In genomic region chr17:2482218-2482617, GRCh38 we compare ENCODE assay signal across 14 cellular contexts. TPM values are rescaled to one million over a fixed set of nuclear protein-coding genes. Genes with fewer than 3 reads are reported as not detected.
A peak's percentile ranks its signal among the peaks of the same experiment; 100 is the strongest.
DNase-seq lines count a peak whose midpoint lies in the region; ATAC-seq and TF ChIP-seq lines count a peak whose summit lies in the region.
"Had no signal": no experiment of that assay in that cellular context is flagged by ENCODE, and none has a peak within 500 bp of the region (broad histone marks: within the 10 kb centered on the region; RNA-seq: fewer than 3 reads in every experiment).

No MANE protein-coding gene starts in this region.

- H3K9me3 Mint-ChIP-seq in activated naive CD4-positive, alpha-beta T cell treated with anti-CD3 and anti-CD28 coated beads, Interleukin-2, amount 50 U/mL, for 24 hours = no peaks in the 10 kb centered on the region
- no peaks in the 10 kb centered on the region for H3K9me3 Mint-ChIP-seq in stimulated activated effector memory CD8-positive, alpha-beta T cell treated with anti-CD3 and anti-CD28 coated beads, Interleukin-12 subunit alpha, Interleukin-12 subunit beta, amount 100 ng/mL, for 72 hours
- no peaks in the 10 kb centered on the region for H3K9me3 Mint-ChIP-seq in activated T-helper 1 cell treated with anti-CD3 and anti-CD28 coated beads, Interleukin-12 subunit alpha, Interleukin-12 subunit beta, Interleukin-2, Interleukin-4 antibody, amounts not matched to agents 30 ng/mL and 10 ng/mL and 1 ng/mL, durations not matched to agents 14 hours and 24 hours and 36 hours
- H3K9me3 Mint-ChIP-seq in chondrocyte (ENCODE audit: low read depth) = no peaks in the 10 kb centered on the region

- peaks cover 3% of the 10 kb centered on the region for H3K36me3 Mint-ChIP-seq in activated naive CD4-positive, alpha-beta T cell treated with anti-CD3 and anti-CD28 coated beads, Interleukin-2, amount 50 U/mL, for 24 hours
- H3K36me3 Mint-ChIP-seq in stimulated activated effector memory CD8-positive, alpha-beta T cell treated with anti-CD3 and anti-CD28 coated beads, Interleukin-12 subunit alpha, Interleukin-12 subunit beta, amount 100 ng/mL, for 72 hours = peaks cover 55% of the 10 kb centered on the region
- peaks cover 7% of the 10 kb centered on the region for H3K36me3 Mint-ChIP-seq in activated T-helper 1 cell treated with anti-CD3 and anti-CD28 coated beads, Interleukin-12 subunit alpha, Interleukin-12 subunit beta, Interleukin-2, Interleukin-4 antibody, amounts not matched to agents 30 ng/mL and 10 ng/mL and 1 ng/mL, durations not matched to agents 14 hours and 24 hours and 36 hours (ENCODE audit: low read depth)
- peaks cover 4% of the 10 kb centered on the region for H3K36me3 Mint-ChIP-seq in chondrocyte (ENCODE audit: low read depth)

- H3K27me3 Mint-ChIP-seq in activated naive CD4-positive, alpha-beta T cell treated with anti-CD3 and anti-CD28 coated beads, Interleukin-2, amount 50 U/mL, for 24 hours = no peaks in the 10 kb centered on the region
- H3K27me3 Mint-ChIP-seq in activated T-helper 1 cell treated with anti-CD3 and anti-CD28 coated beads, Interleukin-12 subunit alpha, Interleukin-12 subunit beta, Interleukin-2, Interleukin-4 antibody, amounts not matched to agents 30 ng/mL and 10 ng/mL and 1 ng/mL, durations not matched to agents 14 hours and 24 hours and 36 hours (ENCODE audit: insufficient read depth) = no peaks in the 10 kb centered on the region
- H3K27me3 Mint-ChIP-seq in chondrocyte (ENCODE audit: low read depth) = no peaks in the 10 kb centered on the region

- H3K4me3 Mint-ChIP-seq in activated naive CD4-positive, alpha-beta T cell treated with anti-CD3 and anti-CD28 coated beads, Interleukin-2, amount 50 U/mL, for 24 hours = peak overlapping the region; percentile 45
- H3K4me3 Mint-ChIP-seq in stimulated activated effector memory CD8-positive, alpha-beta T cell treated with anti-CD3 and anti-CD28 coated beads, Interleukin-12 subunit alpha, Interleukin-12 subunit beta, amount 100 ng/mL, for 72 hours = peak overlapping the region; percentile 65
- H3K4me3 Mint-ChIP-seq in activated T-helper 1 cell treated with anti-CD3 and anti-CD28 coated beads, Interleukin-12 subunit alpha, Interleukin-12 subunit beta, Interleukin-2, Interleukin-4 antibody, amounts not matched to agents 30 ng/mL and 10 ng/mL and 1 ng/mL, durations not matched to agents 14 hours and 24 hours and 36 hours = no peak overlapping the region
- H3K4me3 Mint-ChIP-seq in chondrocyte (ENCODE audit: unreplicated experiment) = no peak overlapping the region

- no peak for DNase-seq in activated naive CD4-positive, alpha-beta T cell (lab: John Stamatoyannopoulos, UW)
- DNase-seq in NCI-H748 (lab: John Stamatoyannopoulos, UW; ENCODE audit: unreplicated experiment) (peak; percentile 54), MG63 (no peak), chondrocyte (ENCODE audit: low spot score) (no peak)
- DNase-seq in central memory CD4-positive, alpha-beta T cell = peak; percentile 61
- DNase-seq in stimulated activated effector memory CD8-positive, alpha-beta T cell treated with anti-CD3 and anti-CD28 coated beads, Interleukin-12 subunit alpha, Interleukin-12 subunit beta, amount 100 ng/mL, for 72 hours (ENCODE audit: low spot score in 2 of 2) = no peak
- DNase-seq in activated T-helper 1 cell treated with anti-CD3 and anti-CD28 coated beads, Interleukin-12 subunit alpha, Interleukin-12 subunit beta, Interleukin-2, Interleukin-4 antibody, amounts not matched to agents 30 ng/mL and 10 ng/mL and 1 ng/mL, durations not matched to agents 14 hours and 24 hours and 36 hours (ENCODE audit: low spot score) = no peak
- DNase-seq: activated CD4-positive, alpha-beta T cell treated with anti-CD3 and anti-CD28 coated beads for 48 hours; KG1; lower lobe of right lung; NCI-H1694 treated with DMSO at 0.1 percent for 48 hours; sigmoid colon had no signal

- no peaks in the 10 kb centered on the region for H3K9me3 ChIP-seq in MG63
- H3K9me3 ChIP-seq: lower lobe of right lung, sigmoid colon had no signal

- H3K4me3 ChIP-seq in MG63 = no peak overlapping the region
- H3K4me3 ChIP-seq: lower lobe of right lung, sigmoid colon, SK-N-MC had no signal

- no peaks in the 10 kb centered on the region for H3K27me3 ChIP-seq in MG63
- H3K27me3 ChIP-seq: sigmoid colon had no signal

- TF ChIP-seq CTCF in chondrocyte (IDR thresholded peaks at IDR 0.05) = no peak

- ATAC-seq in stimulated activated effector memory CD8-positive, alpha-beta T cell treated with anti-CD3 and anti-CD28 coated beads, Interleukin-12 subunit alpha, Interleukin-12 subunit beta, amount 100 ng/mL, for 72 hours = peak; percentile 68
- ATAC-seq: lower lobe of right lung had no signal

- H3K27ac Mint-ChIP-seq in activated naive CD4-positive, alpha-beta T cell treated with anti-CD3 and anti-CD28 coated beads, Interleukin-2, amount 50 U/mL, for 24 hours = peak overlapping the region; percentile 39
- peak overlapping the region; percentile 96 for H3K27ac Mint-ChIP-seq in stimulated activated effector memory CD8-positive, alpha-beta T cell treated with anti-CD3 and anti-CD28 coated beads, Interleukin-12 subunit alpha, Interleukin-12 subunit beta, amount 100 ng/mL, for 72 hours
- H3K27ac Mint-ChIP-seq in activated T-helper 1 cell treated with anti-CD3 and anti-CD28 coated beads, Interleukin-12 subunit alpha, Interleukin-12 subunit beta, Interleukin-2, Interleukin-4 antibody, amounts not matched to agents 30 ng/mL and 10 ng/mL and 1 ng/mL, durations not matched to agents 14 hours and 24 hours and 36 hours = no peak overlapping the region
- no peak overlapping the region for H3K27ac Mint-ChIP-seq in chondrocyte (ENCODE audit: unreplicated experiment)

- no peaks in the 10 kb centered on the region for H3K36me3 ChIP-seq in MG63

- intact Hi-C loops in activated T-helper 1 cell treated with anti-CD3 and anti-CD28 coated beads, Interleukin-12 subunit alpha, Interleukin-12 subunit beta, Interleukin-2, Interleukin-4 antibody, amounts not matched to agents 30 ng/mL and 10 ng/mL and 1 ng/mL, durations not matched to agents 14 hours and 24 hours and 36 hours (cut with micrococcal nuclease) = no loop called here

- peaks cover 49% of the 10 kb centered on the region for H3K4me1 Mint-ChIP-seq in activated naive CD4-positive, alpha-beta T cell treated with anti-CD3 and anti-CD28 coated beads, Interleukin-2, amount 50 U/mL, for 24 hours
- H3K4me1 Mint-ChIP-seq in stimulated activated effector memory CD8-positive, alpha-beta T cell treated with anti-CD3 and anti-CD28 coated beads, Interleukin-12 subunit alpha, Interleukin-12 subunit beta, amount 100 ng/mL, for 72 hours = peaks cover 29% of the 10 kb centered on the region
- H3K4me1 Mint-ChIP-seq in activated T-helper 1 cell treated with anti-CD3 and anti-CD28 coated beads, Interleukin-12 subunit alpha, Interleukin-12 subunit beta, Interleukin-2, Interleukin-4 antibody, amounts not matched to agents 30 ng/mL and 10 ng/mL and 1 ng/mL, durations not matched to agents 14 hours and 24 hours and 36 hours (ENCODE audit: low read depth) = peaks cover 7% of the 10 kb centered on the region
- peaks cover 11% of the 10 kb centered on the region for H3K4me1 Mint-ChIP-seq in chondrocyte (ENCODE audit: low read depth)

RNA-seq across cellular contexts. Expression of gene METTL16, which starts 29.5 kb away (rescaled TPM):
- total RNA-seq in MG63 (2014; rRNA removed; shearing (Covaris generic); ENCODE audit: low replicate concordance) = 21.3 and 47.7 TPM in 2 replicates
- total RNA-seq in activated T-helper 1 cell treated with anti-CD3 and anti-CD28 coated beads, Interleukin-12 subunit alpha, Interleukin-12 subunit beta, Interleukin-2, Interleukin-4 antibody, amounts not matched to agents 30 ng/mL and 10 ng/mL and 1 ng/mL, durations not matched to agents 14 hours and 24 hours and 36 hours = 53.9 and 57.9 TPM in 2 replicates
- 18.0 to 23.2 TPM (median 21.2 TPM) in 3 replicates for total RNA-seq in chondrocyte

Comparison
In these comparisons a context has a peak if more than half of its experiments do, and no peak if none do; other contexts are left out.
1. H3K27ac Mint-ChIP-seq: peak in activated naive CD4-positive, alpha-beta T cell treated with anti-CD3 and anti-CD28 coated beads, Interleukin-2, amount 50 U/mL, for 24 hours (single experiment) and stimulated activated effector memory CD8-positive, alpha-beta T cell treated with anti-CD3 and anti-CD28 coated beads, Interleukin-12 subunit alpha, Interleukin-12 subunit beta, amount 100 ng/mL, for 72 hours (single experiment); none in activated T-helper 1 cell treated with anti-CD3 and anti-CD28 coated beads, Interleukin-12 subunit alpha, Interleukin-12 subunit beta, Interleukin-2, Interleukin-4 antibody, amounts not matched to agents 30 ng/mL and 10 ng/mL and 1 ng/mL, durations not matched to agents 14 hours and 24 hours and 36 hours (single experiment) and chondrocyte (single experiment).
2. H3K4me3 Mint-ChIP-seq: peak in activated naive CD4-positive, alpha-beta T cell treated with anti-CD3 and anti-CD28 coated beads, Interleukin-2, amount 50 U/mL, for 24 hours (single experiment) and stimulated activated effector memory CD8-positive, alpha-beta T cell treated with anti-CD3 and anti-CD28 coated beads, Interleukin-12 subunit alpha, Interleukin-12 subunit beta, amount 100 ng/mL, for 72 hours (single experiment); none in activated T-helper 1 cell treated with anti-CD3 and anti-CD28 coated beads, Interleukin-12 subunit alpha, Interleukin-12 subunit beta, Interleukin-2, Interleukin-4 antibody, amounts not matched to agents 30 ng/mL and 10 ng/mL and 1 ng/mL, durations not matched to agents 14 hours and 24 hours and 36 hours (single experiment) and chondrocyte (single experiment).
3. DNase-seq: peak in NCI-H748 (single experiment) and central memory CD4-positive, alpha-beta T cell (single experiment); none in activated naive CD4-positive, alpha-beta T cell (0 of 4), stimulated activated effector memory CD8-positive, alpha-beta T cell treated with anti-CD3 and anti-CD28 coated beads, Interleukin-12 subunit alpha, Interleukin-12 subunit beta, amount 100 ng/mL, for 72 hours (0 of 2), MG63 (single experiment), activated T-helper 1 cell treated with anti-CD3 and anti-CD28 coated beads, Interleukin-12 subunit alpha, Interleukin-12 subunit beta, Interleukin-2, Interleukin-4 antibody, amounts not matched to agents 30 ng/mL and 10 ng/mL and 1 ng/mL, durations not matched to agents 14 hours and 24 hours and 36 hours (single experiment) and chondrocyte (single experiment).